In genomic region chr5:142597546-142598337, GRCh38 we compare ENCODE assay signal across 9 cellular contexts.
DNase-seq lines count a peak whose midpoint lies in the region; ATAC-seq and TF ChIP-seq lines count a peak whose summit lies in the region.
"Had no signal": no experiment of that assay in that cellular context is flagged by ENCODE, and none has a peak within 500 bp of the region (broad histone marks: within the 10 kb centered on the region; RNA-seq: fewer than 3 reads in every experiment).

No MANE protein-coding gene starts in this region.

- no peak overlapping the region for H3K4me3 ChIP-seq in Caco-2 (ENCODE audit: low read depth, low read length)
- no peak overlapping the region for H3K4me3 ChIP-seq in astrocyte of the cerebellum (ENCODE audit: low read depth, low read length)

- in situ Hi-C loops in astrocyte of the cerebellum (cut with HindIII; ENCODE audit: low sequenced_read_pairs), result no loop called here

- no peaks in the 10 kb centered on the region for H3K4me1 ChIP-seq in Caco-2

- POLR2A ChIA-PET in Caco-2 (lab: Charles Lee), result no interaction called here

- TF ChIP-seq CTCF in Caco-2 (IDR thresholded peaks at IDR 0.05; ENCODE audit: insufficient read depth in 1 of 2, low read depth in 1 of 2, low read length in 1 of 2, severe bottlenecking in 1 of 2, unreplicated experiment in 1 of 2), result no peak
- TF ChIP-seq CTCF in astrocyte of the cerebellum (IDR thresholded peaks at IDR 0.05; ENCODE audit: low read depth, low read length, missing control alignments), result peak; percentile 10

- no peak overlapping the region for H3K27ac Mint-ChIP-seq in Caco-2 (ENCODE audit: unreplicated experiment)
- H3K27ac Mint-ChIP-seq: activated B cell treated with CpG ODN at 0.5 μM for 24 hours had no signal

- no peaks in the 10 kb centered on the region for H3K36me3 ChIP-seq in Caco-2 (ENCODE audit: control insufficient read depth, insufficient read depth, low read length)

- DNase-seq in Caco-2 (peak; percentile 21 to 40), HS-5 (ENCODE audit: low read depth) (peak; percentile 90), astrocyte of the cerebellum (ENCODE audit: low read depth) (no peak), midbrain (lab: John Stamatoyannopoulos, UW) (peak; percentile 28), NCI-H1092 (lab: John Stamatoyannopoulos, UW) (no peak)
- DNase-seq: activated B cell treated with CpG ODN at 0.5 μM for 24 hours had no signal

- ATAC-seq in GM21619 (IDR thresholded peaks at IDR 0.05; ENCODE audit: unreplicated experiment) (no peak), HG03571 (IDR thresholded peaks at IDR 0.05; ENCODE audit: unreplicated experiment) (no peak), HG03460 (IDR thresholded peaks at IDR 0.05; ENCODE audit: unreplicated experiment) (no peak)

- H3K27me3 ChIP-seq in Caco-2 (replicated peaks; ENCODE audit: control insufficient read depth, insufficient read depth, low read length), result no peaks in the 10 kb centered on the region; the same call in 1 of the 2 replicates

- H3K4me1 Mint-ChIP-seq in Caco-2 (ENCODE audit: low read depth, unreplicated experiment), result no peaks in the 10 kb centered on the region
- H3K4me1 Mint-ChIP-seq: activated B cell treated with CpG ODN at 0.5 μM for 24 hours had no signal

- BruUV-seq in Caco-2 (replicated peaks; lab: Mats Ljungman, UMichigan), result no TSS peak

- no peak overlapping the region for H3K4me3 Mint-ChIP-seq in Caco-2 (ENCODE audit: unreplicated experiment)
- H3K4me3 Mint-ChIP-seq: activated B cell treated with CpG ODN at 0.5 μM for 24 hours had no signal

- intact Hi-C loops in Caco-2 (cut with micrococcal nuclease; ENCODE audit: unreplicated experiment), result no loop called here

- H3K9me3 ChIP-seq in Caco-2, result no peaks in the 10 kb centered on the region

- peaks cover 6% of the 10 kb centered on the region for H3K27me3 Mint-ChIP-seq in Caco-2 (ENCODE audit: insufficient read depth, unreplicated experiment)

- CTCF ChIA-PET in Caco-2 (lab: Charles Lee), result no interaction called here

- H3K9me3 Mint-ChIP-seq in Caco-2 (ENCODE audit: unreplicated experiment), result no peaks in the 10 kb centered on the region
- H3K9me3 Mint-ChIP-seq: activated B cell treated with CpG ODN at 0.5 μM for 24 hours had no signal

- H3K36me3 Mint-ChIP-seq in Caco-2 (ENCODE audit: insufficient read depth, unreplicated experiment), result no peaks in the 10 kb centered on the region

Comparison
In these comparisons a context has a peak if more than half of its experiments do, and no peak if none do; other contexts are left out.
1. DNase-seq: peak in Caco-2 (2 of 2), HS-5 (single experiment) and midbrain (single experiment); none in astrocyte of the cerebellum (single experiment) and NCI-H1092 (single experiment).